Comparison of ENCODE assay signal across 15 cellular contexts in genomic region chr2:233460726-233461431, GRCh38.
DNase-seq lines count a peak whose midpoint lies in the region; ATAC-seq and TF ChIP-seq lines count a peak whose summit lies in the region.
"Had no signal": no experiment of that assay in that cellular context is flagged by ENCODE, and none has a peak within 500 bp of the region (broad histone marks: within the 10 kb centered on the region; RNA-seq: fewer than 3 reads in every experiment).

No MANE protein-coding gene starts in this region.

- H3K4me1 Mint-ChIP-seq in T-helper 17 cell, result peaks cover 10% of the 10 kb centered on the region
- H3K4me1 Mint-ChIP-seq: activated CD4-positive, alpha-beta T cell treated with anti-CD3 and anti-CD28 coated beads, Interleukin-2, amount 10 ng/mL, durations not matched to agents 7 days and 5 days had no signal

- DNase-seq in NCI-H1694 (lab: John Stamatoyannopoulos, UW) (peak; percentile 24), T-helper 17 cell (no peak), medulla oblongata (ENCODE audit: extremely low spot score) (peak; percentile 32), islet precursor cell (no peak), SW 1271 (lab: John Stamatoyannopoulos, UW) (no peak), EL (no peak)
- DNase-seq: activated CD4-positive, alpha-beta T cell treated with anti-CD3 and anti-CD28 coated beads, Interleukin-2, amount 10 ng/mL, durations not matched to agents 7 days and 5 days; mesendoderm; stimulated activated CD4-positive, alpha-beta T cell treated with anti-CD3 and anti-CD28 coated beads, Interleukin-1b, Interleukin-23, amount 100 ng/mL, for 48 hours; T-helper 2 cell had no signal

- H3K36me3 Mint-ChIP-seq in T-helper 17 cell (ENCODE audit: low read depth), result peaks cover 16% of the 10 kb centered on the region

- no peaks in the 10 kb centered on the region for H3K27me3 Mint-ChIP-seq in T-helper 17 cell
- H3K27me3 Mint-ChIP-seq: activated CD4-positive, alpha-beta T cell treated with anti-CD3 and anti-CD28 coated beads, Interleukin-2, amount 10 ng/mL, durations not matched to agents 7 days and 5 days had no signal

- H3K27ac ChIP-seq in C4-2B, result peak overlapping the region; percentile 64
- H3K27ac ChIP-seq: parathyroid adenoma had no signal

- H3K9me3 ChIP-seq in T-helper 17 cell (ENCODE audit: control insufficient read depth, low read length, poor library complexity, severe bottlenecking), result no peaks in the 10 kb centered on the region
- H3K9me3 ChIP-seq: HAP-1 had no signal

- no peak for TF ChIP-seq CTCF in C4-2B (conservative IDR thresholded peaks at IDR 0.05)

- peak overlapping the region; percentile 34 for H3K27ac Mint-ChIP-seq in T-helper 17 cell
- H3K27ac Mint-ChIP-seq: activated CD4-positive, alpha-beta T cell treated with anti-CD3 and anti-CD28 coated beads, Interleukin-2, amount 10 ng/mL, durations not matched to agents 7 days and 5 days; activated T-helper 2 cell treated with anti-CD3 and anti-CD28 coated beads, Interferon-gamma antibody, Interleukin-2, Interleukin-4, amounts not matched to agents 10 μg/mL and 5 μg/mL and 100 μg/mL, durations not matched to agents 14 hours and 24 hours and 36 hours had no signal

- ATAC-seq in T-helper 17 cell, result no peak
- no peak for ATAC-seq in HG03520 (IDR thresholded peaks at IDR 0.05; ENCODE audit: unreplicated experiment)

- no peak overlapping the region for H3K4me3 Mint-ChIP-seq in T-helper 17 cell
- H3K4me3 Mint-ChIP-seq: activated CD4-positive, alpha-beta T cell treated with anti-CD3 and anti-CD28 coated beads, Interleukin-2, amount 10 ng/mL, durations not matched to agents 7 days and 5 days had no signal

Comparison
In these comparisons a context has a peak if more than half of its experiments do, and no peak if none do; other contexts are left out.
1. DNase-seq: peak in NCI-H1694 (single experiment) and medulla oblongata (single experiment); none in T-helper 17 cell (0 of 3), islet precursor cell (single experiment), SW 1271 (0 of 2) and EL (single experiment).